In genomic region chr15:65067645-65068416, GRCh38 we compare ENCODE assay signal across 10 cellular contexts. TPM values are rescaled to one million over a fixed set of nuclear protein-coding genes. Genes with fewer than 3 reads are reported as not detected.
DNase-seq lines count a peak whose midpoint lies in the region; ATAC-seq and TF ChIP-seq lines count a peak whose summit lies in the region.
"Had no signal": no experiment of that assay in that cellular context is flagged by ENCODE, and none has a peak within 500 bp of the region (broad histone marks: within the 10 kb centered on the region; RNA-seq: fewer than 3 reads in every experiment).

RASL12 (minus strand) TSS chr15:65067991; CDS start chr15:65067835, 156 bp downstream.

- intact Hi-C loops in upper lobe of right lung (cut with DNase I) = no loop called here

- H3K4me3 ChIP-seq in fibroblast of mammary gland (ENCODE audit: control insufficient read depth, low read depth, low read length) (peak within 1 kb of the TSS; percentile 16), upper lobe of right lung (peak within 1 kb of the TSS; percentile 49)

- H3K4me3 Mint-ChIP-seq in activated T-cell treated with anti-CD3 and anti-CD28 coated beads, Interleukin-2, amount 50 U/mL, for 72 hours = peak within 1 kb of the TSS; percentile 30 to 68
- peak within 1 kb of the TSS in 6 of 8 donors; percentile 20 to 75 (median 61) for H3K4me3 Mint-ChIP-seq in naive B cell
- no peak within 1 kb of the TSS for H3K4me3 Mint-ChIP-seq in activated CD8-positive, alpha-beta T cell treated with anti-CD3 and anti-CD28 coated beads, Interleukin-2, amount 10 ng/mL, durations not matched to agents 7 days and 5 days

- H3K27me3 Mint-ChIP-seq in activated T-cell treated with anti-CD3 and anti-CD28 coated beads, Interleukin-2, amount 50 U/mL, for 72 hours (ENCODE audit: low read depth) = peaks cover 35% of the 10 kb centered on the region
- peaks cover 22 to 43% (median 34%) of the 10 kb centered on the region in 3 donors for H3K27me3 Mint-ChIP-seq in naive B cell
- H3K27me3 Mint-ChIP-seq in activated CD8-positive, alpha-beta T cell treated with anti-CD3 and anti-CD28 coated beads, Interleukin-2, amount 10 ng/mL, durations not matched to agents 7 days and 5 days (ENCODE audit: low read depth) = peaks cover 42% of the 10 kb centered on the region

- no peak for TF ChIP-seq CTCF in fibroblast of mammary gland (conservative IDR thresholded peaks at IDR 0.05; ENCODE audit: control insufficient read depth, insufficient read depth, low read depth, low read length)
- TF ChIP-seq CTCF in upper lobe of right lung (IDR thresholded peaks at IDR 0.05) = no peak

- H3K27me3 ChIP-seq in upper lobe of right lung = peaks cover 19% of the 10 kb centered on the region

- DNase-seq in activated T-cell treated with anti-CD3 and anti-CD28 coated beads, Interleukin-2, amount 50 U/mL, for 72 hours = no peak
- no peak for DNase-seq in activated T-cell treated with anti-CD3 and anti-CD28 coated beads for 4 hours
- no peak for DNase-seq in fibroblast of mammary gland (ENCODE audit: low read depth)
- no peak for DNase-seq in naive B cell
- peak; percentile 61 for DNase-seq in upper lobe of right lung
- no peak for DNase-seq in SKM-1 treated with dmso at 0.1 percent for 144 hours (lab: John Stamatoyannopoulos, UW; ENCODE audit: unreplicated experiment)
- no peak for DNase-seq in activated CD8-positive, alpha-beta T cell treated with anti-CD3 and anti-CD28 coated beads, Interleukin-2, amount 10 ng/mL, durations not matched to agents 7 days and 5 days
- no peak for DNase-seq in activated gamma-delta T cell treated with Interleukin-2 at 50 U/mL for 16 hours

- no peaks in the 10 kb centered on the region for H3K36me3 ChIP-seq in upper lobe of right lung

- peaks cover 17% of the 10 kb centered on the region for H3K4me1 ChIP-seq in upper lobe of right lung

- no peak within 1 kb of the TSS for H3K27ac Mint-ChIP-seq in activated T-cell treated with anti-CD3 and anti-CD28 coated beads, Interleukin-2, amount 50 U/mL, for 72 hours
- peak within 1 kb of the TSS in 2 of 6 donors; percentile 26 to 76 for H3K27ac Mint-ChIP-seq in naive B cell
- no peak within 1 kb of the TSS for H3K27ac Mint-ChIP-seq in activated CD8-positive, alpha-beta T cell treated with anti-CD3 and anti-CD28 coated beads, Interleukin-2, amount 10 ng/mL, durations not matched to agents 7 days and 5 days

- no peaks in the 10 kb centered on the region for H3K9me3 Mint-ChIP-seq in activated T-cell treated with anti-CD3 and anti-CD28 coated beads, Interleukin-2, amount 50 U/mL, for 72 hours
- no peaks in the 10 kb centered on the region for H3K9me3 Mint-ChIP-seq in naive B cell
- H3K9me3 Mint-ChIP-seq in activated CD8-positive, alpha-beta T cell treated with anti-CD3 and anti-CD28 coated beads, Interleukin-2, amount 10 ng/mL, durations not matched to agents 7 days and 5 days (ENCODE audit: insufficient read depth) = no peaks in the 10 kb centered on the region

- CTCF ChIA-PET in activated CD8-positive, alpha-beta T cell treated with anti-CD3 and anti-CD28 coated beads, Interleukin-2, amount 10 ng/mL, durations not matched to agents 7 days and 5 days (lab: Charles Lee) = interaction anchor here (0.7 to 2.4 kb wide), 3 partner anchors 10 to 13 kb away, joined by 3 to 8 read pairs (median 6); no protein-coding TSS in a partner anchor

- no peaks in the 10 kb centered on the region for H3K9me3 ChIP-seq in upper lobe of right lung

- H3K4me1 Mint-ChIP-seq in activated T-cell treated with anti-CD3 and anti-CD28 coated beads, Interleukin-2, amount 50 U/mL, for 72 hours (ENCODE audit: low read depth) = peaks cover 6% of the 10 kb centered on the region
- H3K4me1 Mint-ChIP-seq in naive B cell = peaks cover 0 to 10% (median 10%) of the 10 kb centered on the region in 3 donors
- peaks cover 2% of the 10 kb centered on the region for H3K4me1 Mint-ChIP-seq in activated CD8-positive, alpha-beta T cell treated with anti-CD3 and anti-CD28 coated beads, Interleukin-2, amount 10 ng/mL, durations not matched to agents 7 days and 5 days (ENCODE audit: low read depth)

- no peak for ATAC-seq in activated T-cell treated with anti-CD3 and anti-CD28 coated beads, Interleukin-2, amount 50 U/mL, for 72 hours (replicated peaks in 1 of 2)
- ATAC-seq in naive B cell (ENCODE audit: low read depth in 2 of 2) = no peak
- peak; percentile 49 for ATAC-seq in upper lobe of right lung
- ATAC-seq in activated CD8-positive, alpha-beta T cell treated with anti-CD3 and anti-CD28 coated beads, Interleukin-2, amount 10 ng/mL, durations not matched to agents 7 days and 5 days = no peak

- POLR2A ChIA-PET in activated CD8-positive, alpha-beta T cell treated with anti-CD3 and anti-CD28 coated beads, Interleukin-2, amount 10 ng/mL, durations not matched to agents 7 days and 5 days (lab: Charles Lee) = no interaction called here

- peak within 1 kb of the TSS; percentile 83 for H3K27ac ChIP-seq in upper lobe of right lung
- H3K27ac ChIP-seq: C4-2B had no signal

- H3K36me3 Mint-ChIP-seq in activated T-cell treated with anti-CD3 and anti-CD28 coated beads, Interleukin-2, amount 50 U/mL, for 72 hours (ENCODE audit: insufficient read depth in 2 of 2) = no peaks in the 10 kb centered on the region
- no peaks in the 10 kb centered on the region for H3K36me3 Mint-ChIP-seq in naive B cell
- H3K36me3 Mint-ChIP-seq in activated CD8-positive, alpha-beta T cell treated with anti-CD3 and anti-CD28 coated beads, Interleukin-2, amount 10 ng/mL, durations not matched to agents 7 days and 5 days (ENCODE audit: low read depth) = no peaks in the 10 kb centered on the region

RNA-seq across cellular contexts. Expression of gene RASL12, which starts in this region (rescaled TPM):
- total RNA-seq in activated T-cell treated with anti-CD3 and anti-CD28 coated beads, Interleukin-2, amount 50 U/mL, for 72 hours = not detected
- polyA plus RNA-seq in naive B cell (ENCODE audit: low read depth in 6 of 6) = not detected
- 20.2 TPM for total RNA-seq in upper lobe of right lung
- not detected for total RNA-seq in activated CD8-positive, alpha-beta T cell treated with anti-CD3 and anti-CD28 coated beads, Interleukin-2, amount 10 ng/mL, durations not matched to agents 7 days and 5 days
- polyA plus RNA-seq: keratinocyte had no signal

Comparison
In these comparisons a context has a peak if more than half of its experiments do, and no peak if none do; other contexts are left out.
1. RNA of gene RASL12 (total RNA-seq): 20.2 TPM in upper lobe of right lung (single experiment); not detected in activated T-cell treated with anti-CD3 and anti-CD28 coated beads, Interleukin-2, amount 50 U/mL, for 72 hours and not detected in activated CD8-positive, alpha-beta T cell treated with anti-CD3 and anti-CD28 coated beads, Interleukin-2, amount 10 ng/mL, durations not matched to agents 7 days and 5 days; every median in the first group is over 10 times any median in the second.